23 cellular contexts compared by ENCODE assay signal in the genomic region with DNA sequence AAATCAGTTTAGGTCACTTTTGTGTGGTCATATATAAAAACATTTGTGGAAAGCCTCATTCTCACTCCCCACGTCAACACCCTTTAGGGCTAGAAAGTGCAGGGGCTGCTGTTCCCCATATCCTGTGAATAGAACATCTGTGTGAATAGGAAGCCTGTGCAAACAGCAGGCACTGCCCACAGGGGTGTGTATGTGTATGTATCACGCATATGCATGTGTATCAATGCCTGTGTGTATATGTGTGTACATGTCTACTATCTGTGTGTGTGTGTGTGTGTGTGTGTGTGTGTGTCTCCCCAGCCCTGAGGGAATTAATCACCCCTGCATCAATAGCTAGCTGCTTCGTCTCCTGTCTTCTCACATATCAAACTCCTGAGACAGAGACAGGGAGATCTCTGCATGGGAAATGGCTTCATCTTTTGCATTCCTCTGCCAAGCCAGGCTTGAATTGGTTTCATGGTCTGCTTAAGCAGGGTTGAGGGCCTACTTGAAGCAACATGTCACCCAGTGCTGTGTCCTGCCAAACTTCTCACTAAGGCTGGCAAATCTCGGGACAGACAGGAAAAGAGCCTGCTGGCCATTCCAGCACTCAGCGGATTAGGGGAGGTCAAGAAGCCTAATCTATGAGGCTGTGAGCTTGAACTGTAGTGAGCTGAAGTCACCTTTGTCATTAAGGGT.
A peak's percentile ranks its signal among the peaks of the same experiment; 100 is the strongest.
DNase-seq lines count a peak whose midpoint lies in the region; ATAC-seq and TF ChIP-seq lines count a peak whose summit lies in the region.
"Had no signal": no experiment of that assay in that cellular context is flagged by ENCODE, and none has a peak within 500 bp of the region (broad histone marks: within the 10 kb centered on the region; RNA-seq: fewer than 3 reads in every experiment).

No MANE protein-coding gene starts in this region.

- intact Hi-C loops in right cardiac atrium (cut with DNase I) = no loop called here
- intact Hi-C loops in lower lobe of right lung (cut with DNase I) = no loop called here

- H3K4me3 Mint-ChIP-seq in nephron = no peak overlapping the region
- H3K4me3 Mint-ChIP-seq: CD4-positive, alpha-beta memory T cell had no signal

- DNase-seq in NCI-H69 (lab: John Stamatoyannopoulos, UW) (peak; percentile 56), foreskin keratinocyte (peak; percentile 6), right cardiac atrium (peak in 1 of 3 donors; percentile 40), G401 (ENCODE audit: low spot score) (no peak), lower lobe of right lung (no peak)
- DNase-seq: Caco-2; CD4-positive, alpha-beta memory T cell; DND-41; GOT3; HCEC 1CT; KBM-7; MM.1S; NCI-H1048; NCI-H1417 treated with DMSO at 0.1 percent for 48 hours; NCI-H187; NCI-H446 treated with DMSO at 0.1 percent for 48 hours; NCI-H526 treated with DMSO at 0.1 percent for 48 hours; Peyer's patch had no signal

- ATAC-seq in foreskin keratinocyte (no peak), right cardiac atrium (peak; percentile 41 to 78), lower lobe of right lung (no peak), HG02678 (IDR thresholded peaks at IDR 0.05; ENCODE audit: unreplicated experiment) (no peak), GM18870 (IDR thresholded peaks at IDR 0.05; ENCODE audit: unreplicated experiment) (no peak)

- H3K9me3 ChIP-seq in right cardiac atrium (ENCODE audit: control insufficient read depth, low read length) (no peaks in the 10 kb centered on the region), lower lobe of right lung (no peaks in the 10 kb centered on the region)
- H3K9me3 ChIP-seq: BLaER1 treated with 17β-estradiol and CSF1 and Interleukin-3, amounts not matched to agents 10 nM and 100 nM; Caco-2; Peyer's patch; SJSA1 had no signal

- H3K27ac ChIP-seq in foreskin keratinocyte (no peak overlapping the region), right cardiac atrium (ENCODE audit: low read length) (no peak overlapping the region), lower lobe of right lung (no peak overlapping the region)
- H3K27ac ChIP-seq: BLaER1 treated with 17β-estradiol and CSF1 and Interleukin-3, amounts not matched to agents 10 nM and 100 nM; Peyer's patch; SJSA1 had no signal

- H3K9me3 Mint-ChIP-seq in nephron = no peaks in the 10 kb centered on the region
- H3K9me3 Mint-ChIP-seq: CD4-positive, alpha-beta memory T cell had no signal

- no peak for TF ChIP-seq CTCF in foreskin keratinocyte (conservative IDR thresholded peaks at IDR 0.05)
- no peak for TF ChIP-seq CTCF in nephron (IDR thresholded peaks at IDR 0.05; ENCODE audit: unreplicated experiment in 3 of 3)
- no peak for TF ChIP-seq CTCF in lower lobe of right lung (IDR thresholded peaks at IDR 0.05)

- peaks cover 44% of the 10 kb centered on the region for H3K4me1 Mint-ChIP-seq in nephron
- H3K4me1 Mint-ChIP-seq: CD4-positive, alpha-beta memory T cell had no signal

- H3K27me3 ChIP-seq in foreskin keratinocyte = no peaks in the 10 kb centered on the region
- H3K27me3 ChIP-seq in right cardiac atrium (ENCODE audit: control insufficient read depth, insufficient read depth) = no peaks in the 10 kb centered on the region
- H3K27me3 ChIP-seq in lower lobe of right lung (ENCODE audit: low read depth) = no peaks in the 10 kb centered on the region
- H3K27me3 ChIP-seq: BLaER1 treated with 17β-estradiol and CSF1 and Interleukin-3, amounts not matched to agents 10 nM and 100 nM; Peyer's patch; SJSA1 had no signal

- WGBS in right cardiac atrium = 67% methylated on average over 5 of the region's 5 CpGs

- peaks cover 7% of the 10 kb centered on the region for H3K36me3 Mint-ChIP-seq in nephron (ENCODE audit: low read depth)
- H3K36me3 Mint-ChIP-seq: CD4-positive, alpha-beta memory T cell had no signal

- in situ Hi-C loops in G401 (cut with HindIII; ENCODE audit: low sequenced_read_pairs) = no loop called here

- H3K4me1 ChIP-seq in foreskin keratinocyte = no peaks in the 10 kb centered on the region
- no peaks in the 10 kb centered on the region for H3K4me1 ChIP-seq in right cardiac atrium (ENCODE audit: control insufficient read depth, insufficient read depth, low read length)
- H3K4me1 ChIP-seq in lower lobe of right lung = no peaks in the 10 kb centered on the region
- H3K4me1 ChIP-seq: BLaER1 treated with 17β-estradiol and CSF1 and Interleukin-3, amounts not matched to agents 10 nM and 100 nM; Caco-2; Peyer's patch; SJSA1 had no signal

- H3K4me3 ChIP-seq in right cardiac atrium (ENCODE audit: low read length) (no peak overlapping the region), lower lobe of right lung (no peak overlapping the region)
- H3K4me3 ChIP-seq: BLaER1 treated with 17β-estradiol and CSF1 and Interleukin-3, amounts not matched to agents 10 nM and 100 nM; Peyer's patch; SJSA1 had no signal

- H3K27ac Mint-ChIP-seq in nephron = peak overlapping the region in 2 of 3 experiments; percentile 40 to 58
- H3K27ac Mint-ChIP-seq: CD4-positive, alpha-beta memory T cell had no signal

- no peaks in the 10 kb centered on the region for H3K27me3 Mint-ChIP-seq in nephron (ENCODE audit: low read depth)
- H3K27me3 Mint-ChIP-seq: CD4-positive, alpha-beta memory T cell had no signal

- H3K36me3 ChIP-seq in lower lobe of right lung = no peaks in the 10 kb centered on the region
- H3K36me3 ChIP-seq: BLaER1 treated with 17β-estradiol and CSF1 and Interleukin-3, amounts not matched to agents 10 nM and 100 nM; Peyer's patch; SJSA1 had no signal

Comparison
In these comparisons a context has a peak if more than half of its experiments do, and no peak if none do; other contexts are left out.
1. DNase-seq: peak in NCI-H69 (single experiment) and foreskin keratinocyte (2 of 2); none in G401 (single experiment) and lower lobe of right lung (single experiment).
2. ATAC-seq: peak in right cardiac atrium (2 of 2); none in foreskin keratinocyte (single experiment), lower lobe of right lung (0 of 2), HG02678 (single experiment) and GM18870 (single experiment).